12 cellular contexts compared by ENCODE assay signal in the genomic region with DNA sequence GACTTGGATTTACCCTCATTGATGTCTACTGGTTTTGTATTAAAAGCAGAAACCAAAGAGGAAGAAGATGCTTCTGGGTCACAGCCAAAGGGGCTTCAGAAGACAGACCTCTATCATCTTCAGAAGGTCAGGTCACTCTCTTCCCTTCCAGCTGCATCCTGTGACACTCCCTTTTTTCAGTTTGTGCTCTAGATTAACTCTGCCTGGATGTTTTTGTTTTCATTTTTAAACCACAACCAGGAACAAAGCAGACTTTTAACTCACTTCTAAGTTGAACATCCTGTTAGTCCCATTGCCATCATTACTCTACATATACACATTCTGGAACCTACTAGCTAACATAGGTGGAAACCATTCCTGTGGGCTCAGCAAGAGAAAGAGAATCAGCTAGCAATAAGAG. TPM values are rescaled to one million over a fixed set of nuclear protein-coding genes. Genes with fewer than 3 reads are reported as not detected.
DNase-seq lines count a peak whose midpoint lies in the region; ATAC-seq and TF ChIP-seq lines count a peak whose summit lies in the region.
"Had no signal": no experiment of that assay in that cellular context is flagged by ENCODE, and none has a peak within 500 bp of the region (broad histone marks: within the 10 kb centered on the region; RNA-seq: fewer than 3 reads in every experiment).

No MANE protein-coding gene starts in this region.

- peaks cover 9% of the 10 kb centered on the region for H3K4me1 Mint-ChIP-seq in endothelial cell (ENCODE audit: unreplicated experiment)

- ATAC-seq in GM18861 (IDR thresholded peaks at IDR 0.05; ENCODE audit: unreplicated experiment): peak; percentile 68
- ATAC-seq in GM21717 (IDR thresholded peaks at IDR 0.05; ENCODE audit: unreplicated experiment): peak; percentile 78
- ATAC-seq in HG03558 (IDR thresholded peaks at IDR 0.05; ENCODE audit: extremely low read depth, unreplicated experiment): peak; percentile 60
- ATAC-seq: psoas muscle had no signal

- peaks cover 29% of the 10 kb centered on the region for H3K36me3 ChIP-seq in HAP-1 (replicated peaks)

- no peaks in the 10 kb centered on the region for H3K27me3 Mint-ChIP-seq in endothelial cell (ENCODE audit: unreplicated experiment)

- H3K36me3 Mint-ChIP-seq in endothelial cell (ENCODE audit: low read depth, unreplicated experiment): peaks cover 15% of the 10 kb centered on the region

- peak overlapping the region; percentile 10 for H3K27ac Mint-ChIP-seq in endothelial cell (ENCODE audit: unreplicated experiment)

- H3K9me3 Mint-ChIP-seq in endothelial cell (ENCODE audit: unreplicated experiment): no peaks in the 10 kb centered on the region

- TF ChIP-seq CTCF in endothelial cell (IDR thresholded peaks at IDR 0.05; ENCODE audit: unreplicated experiment): no peak

- H3K4me3 Mint-ChIP-seq in endothelial cell (ENCODE audit: unreplicated experiment): no peak overlapping the region

- H3K4me3 ChIP-seq in HAP-1: no peak overlapping the region
- H3K4me3 ChIP-seq: PC-9, psoas muscle had no signal

- peaks cover 26% of the 10 kb centered on the region for H3K4me1 ChIP-seq in HAP-1

- H3K9me3 ChIP-seq in HAP-1: no peaks in the 10 kb centered on the region
- H3K9me3 ChIP-seq: psoas muscle had no signal

- in situ Hi-C loops in HAP-1 (cut with MboI; ENCODE audit: low sequenced_read_pairs): no loop called here

- H3K27me3 ChIP-seq in HAP-1 (ENCODE audit: low read depth): no peaks in the 10 kb centered on the region

- DNase-seq in endothelial cell (ENCODE audit: low spot score) (no peak), HAP-1 (ENCODE audit: low spot score in 2 of 2) (no peak), NCI-H748 treated with DMSO at 0.1 percent for 48 hours (lab: John Stamatoyannopoulos, UW) (no peak), NCI-H2227 (lab: John Stamatoyannopoulos, UW; ENCODE audit: unreplicated experiment) (no peak), putamen (ENCODE audit: low spot score) (no peak)
- DNase-seq: effector CD8-positive, alpha-beta T cell; kidney glomerular epithelial cell; PC-9; psoas muscle had no signal

RNA-seq across cellular contexts. Expression of a gene that starts 45.2 kb away (rescaled TPM):
- total RNA-seq in endothelial cell (ENCODE audit: unreplicated experiment): 59.3 TPM
